8 cellular contexts compared by ENCODE assay signal in the genomic region with DNA sequence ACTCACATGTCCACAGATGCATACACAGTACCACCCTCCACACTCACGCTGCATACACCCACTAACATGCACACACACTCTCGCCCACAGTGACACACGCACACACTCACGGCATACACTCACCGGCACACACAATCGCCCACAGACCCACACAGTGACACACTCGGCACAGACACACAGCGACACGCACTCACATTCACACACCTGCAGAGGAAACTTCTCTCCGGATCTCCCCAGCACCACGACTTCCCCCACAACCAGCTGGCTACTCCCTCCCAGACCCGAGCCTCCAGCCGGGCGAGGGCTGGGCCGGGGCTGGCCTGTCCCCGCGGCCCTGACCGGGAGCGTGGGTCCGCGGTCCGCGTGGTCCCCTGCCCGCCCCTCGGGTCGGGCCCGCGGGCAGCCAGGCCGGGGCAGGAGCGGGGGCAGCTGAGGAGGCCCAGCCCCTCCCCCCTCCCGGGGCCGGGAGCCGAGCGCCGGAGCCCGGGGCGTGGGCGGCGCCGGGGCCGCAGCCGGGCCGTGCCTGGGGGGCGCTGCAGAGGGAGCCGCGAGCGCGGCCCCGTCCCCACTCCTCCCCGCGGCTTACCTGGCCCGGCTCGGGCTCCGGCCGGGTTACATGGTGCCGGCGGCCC. TPM values are rescaled to one million over a fixed set of nuclear protein-coding genes. Genes with fewer than 3 reads are reported as not detected.
DNase-seq lines count a peak whose midpoint lies in the region; ATAC-seq and TF ChIP-seq lines count a peak whose summit lies in the region.

No MANE protein-coding gene starts in this region.

- peak overlapping the region; percentile 82 for H3K56ac ChIP-seq in mesendoderm (ENCODE audit: low read length)

- TF ChIP-seq CTCF in A673 (conservative IDR thresholded peaks at IDR 0.05; ENCODE audit: low read depth, low read length), result no peak

- intact Hi-C loops in A673 (cut with micrococcal nuclease; ENCODE audit: unreplicated experiment), result no loop called here

- H2AK5ac ChIP-seq in mesendoderm (ENCODE audit: low read length), result peak overlapping the region; percentile 58

- H2BK120ac ChIP-seq in mesendoderm (ENCODE audit: low read depth, low read length), result peak overlapping the region; percentile 83

- H3K4me2 ChIP-seq in mesendoderm (ENCODE audit: low read length), result peak overlapping the region; percentile 78

- H3K4me1 Mint-ChIP-seq in activated naive CD8-positive, alpha-beta T cell (ENCODE audit: low read depth), result peaks cover 10% of the 10 kb centered on the region

- H4K8ac ChIP-seq in mesendoderm (ENCODE audit: low read depth, low read length), result no peak overlapping the region

- H3K4me1 ChIP-seq in A673 (ENCODE audit: insufficient read depth, low read length, poor library complexity, severe bottlenecking) (no peaks in the 10 kb centered on the region), mesendoderm (ENCODE audit: control insufficient read depth, low read depth, low read length) (peaks cover 6% of the 10 kb centered on the region)

- H3K4me3 Mint-ChIP-seq in activated naive CD8-positive, alpha-beta T cell, result peak overlapping the region; percentile 92

- H3K36me3 Mint-ChIP-seq in activated naive CD8-positive, alpha-beta T cell, result no peaks in the 10 kb centered on the region

- H4K5ac ChIP-seq in mesendoderm (ENCODE audit: low read length), result no peak overlapping the region

- peak overlapping the region; percentile 97 for H3K23ac ChIP-seq in mesendoderm (ENCODE audit: low read length)

- H3K27me3 ChIP-seq in A673 (replicated peaks; ENCODE audit: insufficient read depth, low read depth, low read length, poor library complexity) (peaks cover 90% of the 10 kb centered on the region), H7 (ENCODE audit: control insufficient read depth, insufficient read depth, low read length) (peaks cover 36% of the 10 kb centered on the region), mesendoderm (ENCODE audit: insufficient read depth, low read length, poor library complexity) (no peaks in the 10 kb centered on the region)

- H3K36me3 ChIP-seq in A673 (ENCODE audit: insufficient read depth, low read length, poor library complexity, severe bottlenecking), result no peaks in the 10 kb centered on the region
- no peaks in the 10 kb centered on the region for H3K36me3 ChIP-seq in H7 (replicated peaks; ENCODE audit: control insufficient read depth, insufficient read depth, low read length)
- no peaks in the 10 kb centered on the region for H3K36me3 ChIP-seq in mesendoderm (ENCODE audit: control insufficient read depth, insufficient read depth, low read length)

- H3K18ac ChIP-seq in mesendoderm (ENCODE audit: low read length), result peak overlapping the region; percentile 85

- no peak overlapping the region for H3K4ac ChIP-seq in mesendoderm (ENCODE audit: low read depth, low read length)

- H3K79me1 ChIP-seq in mesendoderm (ENCODE audit: low read length), result peaks cover 3% of the 10 kb centered on the region

- DNase-seq in A673 (ENCODE audit: low spot score) (no peak), H7 (peak; percentile 90), mesendoderm (peak; percentile 35), RKO (ENCODE audit: low spot score) (no peak), NCI-H1436 treated with DMSO at 0.1 percent for 48 hours (lab: John Stamatoyannopoulos, UW) (no peak)

- H3K27me3 Mint-ChIP-seq in activated naive CD8-positive, alpha-beta T cell, result peaks cover 34% of the 10 kb centered on the region

- no peaks in the 10 kb centered on the region for H3K9me3 ChIP-seq in A673 (ENCODE audit: low read depth, low read length, poor library complexity, severe bottlenecking)

- no TSS peak for BruUV-seq in A673 (replicated peaks; lab: Mats Ljungman, UMichigan)

- H3K9ac ChIP-seq in mesendoderm (ENCODE audit: low read length), result peak overlapping the region; percentile 60

- no CpG with 5 or more reads among the region's 57 CpGs for WGBS in mesendoderm (ENCODE audit: extremely low coverage, insufficient coverage, low lambda C conversion rate)

- H3K4me3 ChIP-seq in A673 (ENCODE audit: low read depth, low read length, poor library complexity, severe bottlenecking) (peak overlapping the region; percentile 40), H7 (ENCODE audit: insufficient read depth, low read depth, low read length) (peak overlapping the region; percentile 69), mesendoderm (ENCODE audit: low read length) (peak overlapping the region; percentile 37)

- ATAC-seq in HG02884 (IDR thresholded peaks at IDR 0.05; ENCODE audit: unreplicated experiment) (no peak), esophagus mucosa (no peak)

- peak overlapping the region; percentile 86 for H3K27ac Mint-ChIP-seq in activated naive CD8-positive, alpha-beta T cell

- no peak overlapping the region for H2BK15ac ChIP-seq in mesendoderm (replicated peaks; ENCODE audit: low read depth)

- no peaks in the 10 kb centered on the region for H3K79me2 ChIP-seq in mesendoderm (ENCODE audit: control insufficient read depth, insufficient read depth, low read length)

- POLR2A ChIA-PET in A673 (lab: Charles Lee; ENCODE audit: low non-redundant PET), result no interaction called here

- H3K27ac ChIP-seq in A673 (ENCODE audit: low read depth, low read length, poor library complexity, severe bottlenecking), result no peak overlapping the region
- H3K27ac ChIP-seq in mesendoderm (ENCODE audit: low read depth, low read length), result no peak overlapping the region

- H3K9me3 Mint-ChIP-seq in activated naive CD8-positive, alpha-beta T cell (ENCODE audit: low read depth), result no peaks in the 10 kb centered on the region

- CTCF ChIA-PET in A673 (lab: Charles Lee), result no interaction called here

- H2BK5ac ChIP-seq in mesendoderm (ENCODE audit: low read length), result no peak overlapping the region

RNA-seq across cellular contexts. Expression of a gene that starts 0.5 kb away (rescaled TPM):
- total RNA-seq in A673 (2021) (0.66 TPM in 1 of 2 replicates, not detected in the other), esophagus mucosa (0.28 TPM)
- total RNA-seq in H7 (2014; rRNA removed; shearing (Covaris generic)), result 3.9 and 9.2 TPM in 2 replicates
- polyA plus RNA-seq in mesendoderm (2013, experiment 1 of 2), result 5.2 TPM
- 5.2 TPM for polyA plus RNA-seq in mesendoderm (2013, experiment 2 of 2)

RNA-seq across cellular contexts. Expression of a gene that starts 56.2 kb away (rescaled TPM):
- total RNA-seq in A673 (2021) (10.6 and 11.3 TPM in 2 replicates), esophagus mucosa (4.2 TPM)
- 35.6 and 43.0 TPM in 2 replicates for total RNA-seq in H7 (2014; rRNA removed; shearing (Covaris generic))
- 16.0 TPM for polyA plus RNA-seq in mesendoderm (2013, experiment 1 of 2)
- polyA plus RNA-seq in mesendoderm (2013, experiment 2 of 2), result 16.7 TPM

Comparison
In these comparisons a context has a peak if more than half of its experiments do, and no peak if none do; other contexts are left out.
1. DNase-seq: peak in H7 (single experiment) and mesendoderm (single experiment); none in A673 (single experiment), RKO (single experiment) and NCI-H1436 treated with DMSO at 0.1 percent for 48 hours (single experiment).
2. Peak in every context shown above with its lines, with median percentiles within 50 percentile points of each other: H3K4me3 ChIP-seq.